8 cellular contexts compared by ENCODE assay signal in the genomic region with DNA sequence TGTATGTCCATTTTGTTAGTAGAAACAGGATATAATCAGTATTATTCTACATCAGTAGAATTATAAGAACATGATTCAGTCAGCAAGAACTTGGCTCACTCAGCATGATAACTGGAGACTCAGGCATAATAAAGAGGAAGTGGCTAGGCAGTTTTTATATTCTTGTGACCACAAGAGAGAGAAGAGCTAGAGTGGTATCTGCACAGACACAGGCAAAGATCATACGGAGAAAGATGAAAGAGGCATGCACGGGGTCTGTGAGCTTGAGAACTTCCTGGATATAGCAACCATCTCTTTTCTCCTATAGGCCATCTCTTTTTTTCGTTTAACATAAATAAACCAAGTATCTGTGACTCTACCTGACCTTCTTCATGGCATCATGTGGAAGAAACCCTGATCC. TPM values are rescaled to one million over a fixed set of nuclear protein-coding genes. Genes with fewer than 3 reads are reported as not detected.
A peak's percentile ranks its signal among the peaks of the same experiment; 100 is the strongest.
DNase-seq lines count a peak whose midpoint lies in the region; ATAC-seq, FAIRE-seq and TF ChIP-seq lines count a peak whose summit lies in the region.

No MANE protein-coding gene starts in this region.

- H3K36me3 Mint-ChIP-seq in activated CD8-positive, alpha-beta T cell treated with anti-CD3 and anti-CD28 coated beads, Interleukin-2, amount 10 ng/mL, durations not matched to agents 7 days and 5 days (ENCODE audit: low read depth): peaks cover 25% of the 10 kb centered on the region

- DNase-seq in GM10248 (ENCODE audit: extremely low spot score) (peak; percentile 65), KBM-7 (peak; percentile 91), right cardiac atrium (no peak), urothelium cell line (ENCODE audit: low spot score) (peak; percentile 15), middle frontal gyrus (ENCODE audit: extremely low spot score, low spot score) (no peak), SK-N-DZ (ENCODE audit: low spot score) (no peak)
- peak; percentile 82 for DNase-seq in activated CD8-positive, alpha-beta T cell treated with anti-CD3 and anti-CD28 coated beads, Interleukin-2, amount 10 ng/mL, durations not matched to agents 7 days and 5 days

- no peak for TF ChIP-seq CTCF in GM10248 (IDR thresholded peaks at IDR 0.05; ENCODE audit: control extremely low read depth, extremely low read depth, low read depth, missing control alignments)

- peak; percentile 96 for ATAC-seq in GM21528 (IDR thresholded peaks at IDR 0.05; ENCODE audit: low FRiP score, unreplicated experiment)
- ATAC-seq in activated CD8-positive, alpha-beta T cell treated with anti-CD3 and anti-CD28 coated beads, Interleukin-2, amount 10 ng/mL, durations not matched to agents 7 days and 5 days: peak; percentile 100
- peak; percentile 72 to 74 for ATAC-seq in right cardiac atrium

- in situ Hi-C loops in KBM-7 (cut with MboI; ENCODE audit: low pct_unique_long_range_greater_than_20kb, low sequenced_read_pairs): no loop called here

- CTCF ChIA-PET in GM10248 (lab: Yijun Ruan, JAX): interaction anchor here (1.1 to 2.8 kb wide), 3 partner anchors 16 to 45 kb away, joined by 3 to 12 read pairs (median 3); no protein-coding TSS in a partner anchor
- CTCF ChIA-PET in activated CD8-positive, alpha-beta T cell treated with anti-CD3 and anti-CD28 coated beads, Interleukin-2, amount 10 ng/mL, durations not matched to agents 7 days and 5 days (lab: Charles Lee): interaction anchor here (0.8 to 2.0 kb wide), 8 partner anchors 14 to 225 kb away, joined by 3 to 8 read pairs (median 4); no protein-coding TSS in a partner anchor

- no peak for FAIRE-seq in urothelium cell line (lab: Jason Lieb, UNC)

- peaks cover 4% of the 10 kb centered on the region for H3K4me1 ChIP-seq in right cardiac atrium (ENCODE audit: control insufficient read depth, insufficient read depth, low read length)

- WGBS in right cardiac atrium: 50% methylated on average over 3 of the region's 3 CpGs

- POLR2A ChIA-PET in GM10248 (lab: Yijun Ruan, JAX): no interaction called here
- POLR2A ChIA-PET in activated CD8-positive, alpha-beta T cell treated with anti-CD3 and anti-CD28 coated beads, Interleukin-2, amount 10 ng/mL, durations not matched to agents 7 days and 5 days (lab: Charles Lee): interaction anchor here (0.7 kb wide), 1 partner anchor 10 kb away, joined by 3 read pairs; no protein-coding TSS in a partner anchor

- H3K4me3 ChIP-seq in right cardiac atrium (ENCODE audit: low read length): no peak overlapping the region

- H3K27ac Mint-ChIP-seq in activated CD8-positive, alpha-beta T cell treated with anti-CD3 and anti-CD28 coated beads, Interleukin-2, amount 10 ng/mL, durations not matched to agents 7 days and 5 days: peak overlapping the region; percentile 83

- H3K9me3 ChIP-seq in right cardiac atrium (ENCODE audit: control insufficient read depth, low read length): no peaks in the 10 kb centered on the region

- no peak overlapping the region for H3K27ac ChIP-seq in right cardiac atrium (ENCODE audit: low read length)

- H3K4me3 Mint-ChIP-seq in activated CD8-positive, alpha-beta T cell treated with anti-CD3 and anti-CD28 coated beads, Interleukin-2, amount 10 ng/mL, durations not matched to agents 7 days and 5 days: peak overlapping the region; percentile 54

- H3K9me3 Mint-ChIP-seq in activated CD8-positive, alpha-beta T cell treated with anti-CD3 and anti-CD28 coated beads, Interleukin-2, amount 10 ng/mL, durations not matched to agents 7 days and 5 days (ENCODE audit: insufficient read depth): peaks cover 4% of the 10 kb centered on the region

- H3K27me3 Mint-ChIP-seq in activated CD8-positive, alpha-beta T cell treated with anti-CD3 and anti-CD28 coated beads, Interleukin-2, amount 10 ng/mL, durations not matched to agents 7 days and 5 days (ENCODE audit: low read depth): no peaks in the 10 kb centered on the region

- intact Hi-C loops in right cardiac atrium (cut with DNase I): no loop called here

- peaks cover 64% of the 10 kb centered on the region for H3K4me1 Mint-ChIP-seq in activated CD8-positive, alpha-beta T cell treated with anti-CD3 and anti-CD28 coated beads, Interleukin-2, amount 10 ng/mL, durations not matched to agents 7 days and 5 days (ENCODE audit: low read depth)

- no peaks in the 10 kb centered on the region for H3K27me3 ChIP-seq in right cardiac atrium (ENCODE audit: control insufficient read depth, insufficient read depth)

RNA-seq across cellular contexts. Expression of a gene that starts 46.8 kb away (rescaled TPM):
- 10 to 100 TPM; 34.8 to 37.4 TPM for total RNA-seq in activated CD8-positive, alpha-beta T cell treated with anti-CD3 and anti-CD28 coated beads, Interleukin-2, amount 10 ng/mL, durations not matched to agents 7 days and 5 days
- 10 to 100 TPM in 3 of 4 donors, 1 to 10 TPM in 1; 9.9 to 17.7 (median 11.3) TPM for total RNA-seq in right cardiac atrium
- 4.1 TPM for polyA plus RNA-seq in right cardiac atrium
- 6.5 and 8.8 TPM in 2 replicates for polyA plus RNA-seq in SK-N-DZ (2014; cell fraction: cytosol; rRNA removed)
- polyA plus RNA-seq in SK-N-DZ (2014; cell fraction: nucleus; rRNA removed): 6.4 and 9.0 TPM in 2 replicates

Comparison
In these comparisons a context has a peak if more than half of its experiments do, and no peak if none do; other contexts are left out.
1. DNase-seq: peak in GM10248 (single experiment), KBM-7 (single experiment), activated CD8-positive, alpha-beta T cell treated with anti-CD3 and anti-CD28 coated beads, Interleukin-2, amount 10 ng/mL, durations not matched to agents 7 days and 5 days (single experiment) and urothelium cell line (single experiment); none in right cardiac atrium (0 of 3), middle frontal gyrus (single experiment) and SK-N-DZ (single experiment).
2. Peak in every context shown above with its lines, with median percentiles within 50 percentile points of each other: ATAC-seq.